22 cellular contexts compared by ENCODE assay signal in the genomic region with DNA sequence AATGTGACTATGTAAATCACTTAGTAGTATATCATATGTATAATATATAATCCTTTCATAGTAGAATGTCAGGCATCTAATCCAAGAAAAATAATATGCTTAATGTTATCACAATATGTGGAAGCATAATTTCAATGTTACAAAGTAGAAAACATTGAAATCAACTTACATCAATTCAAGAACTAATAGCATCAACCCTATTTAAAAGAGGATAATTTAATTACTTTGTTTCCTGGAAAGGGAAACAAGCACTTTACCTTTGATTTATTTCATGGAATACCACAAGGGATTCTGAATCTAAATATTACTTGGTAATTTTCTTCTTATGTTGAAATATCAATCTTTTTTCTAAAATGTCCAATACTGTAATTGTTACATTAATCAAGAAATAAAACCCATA.
"Had no signal": no experiment of that assay in that cellular context is flagged by ENCODE, and none has a peak within 500 bp of the region (broad histone marks: within the 10 kb centered on the region; RNA-seq: fewer than 3 reads in every experiment).

No MANE protein-coding gene starts in this region.

- H3K9me3 ChIP-seq: esophagus muscularis mucosa, gastroesophageal sphincter, heart left ventricle, left lung, lower lobe of right lung, mucosa of descending colon had no signal

- H3K27ac ChIP-seq: coronary artery, dorsolateral prefrontal cortex, esophagus muscularis mucosa, foreskin keratinocyte, gastroesophageal sphincter, heart left ventricle, hepatocyte, left lung, lower lobe of right lung had no signal

- H3K79me2 ChIP-seq: hepatocyte had no signal

- H3K4me2 ChIP-seq: hepatocyte had no signal

- H3K27me3 ChIP-seq: dorsolateral prefrontal cortex, esophagus muscularis mucosa, gastroesophageal sphincter, heart left ventricle, hepatocyte, left lung had no signal

- H2AFZ ChIP-seq: hepatocyte had no signal

- FAIRE-seq: endothelial cell of umbilical vein, frontal cortex had no signal

- H3K4me3 ChIP-seq: coronary artery, dorsolateral prefrontal cortex, esophagus muscularis mucosa, gastroesophageal sphincter, heart left ventricle, hepatocyte, left lung, lower lobe of right lung, mucosa of descending colon had no signal

- H3K36me3 ChIP-seq: esophagus muscularis mucosa, gastroesophageal sphincter, heart left ventricle, left lung, lower lobe of right lung had no signal

- ATAC-seq: foreskin keratinocyte, gastroesophageal sphincter, heart left ventricle, left cardiac atrium, left lung, left ventricle myocardium superior, lower lobe of right lung, mucosa of descending colon had no signal

- DNase-seq: dermis blood vessel endothelial cell; dorsolateral prefrontal cortex; effector CD4-positive, alpha-beta T cell; effector memory CD4-positive, alpha-beta T cell; foreskin keratinocyte; heart left ventricle; hypothalamus; immature natural killer cell; islet precursor cell; left cardiac atrium; left lung; left ventricle myocardium superior; lower lobe of right lung; mesenchymal stem cell; mucosa of descending colon; naive B cell had no signal

- H3K4me1 ChIP-seq: esophagus muscularis mucosa, foreskin keratinocyte, gastroesophageal sphincter, heart left ventricle, left lung, lower lobe of right lung had no signal
